ENCODE assay signal across 8 cellular contexts in the genomic region with DNA sequence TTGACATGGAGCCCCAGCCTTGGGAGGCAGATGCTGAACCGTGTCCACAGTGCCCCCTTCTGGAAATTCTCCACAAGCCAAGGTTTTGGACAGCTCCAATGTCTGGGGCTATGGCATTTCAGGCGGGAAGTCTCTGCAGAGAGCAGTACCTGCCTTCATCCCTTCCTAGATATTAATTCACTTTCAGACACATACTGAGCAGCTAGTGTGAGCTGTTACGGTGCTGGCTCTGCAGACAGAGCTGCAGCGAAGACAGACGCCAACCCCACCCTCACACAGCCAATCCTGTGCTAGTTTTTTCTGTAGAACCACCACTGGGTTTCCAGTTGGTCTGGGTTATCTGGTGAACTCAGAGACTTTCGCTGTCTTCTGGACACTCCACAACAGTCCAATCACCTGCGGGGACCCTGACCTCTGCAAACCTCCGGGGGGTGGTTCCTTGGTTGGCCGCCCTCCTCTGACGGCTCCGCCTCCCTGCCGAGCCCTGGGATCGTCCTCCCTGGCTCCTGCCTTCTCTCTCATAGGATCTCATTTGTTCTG. TPM values are rescaled to one million over a fixed set of nuclear protein-coding genes. Genes with fewer than 3 reads are reported as not detected.
DNase-seq lines count a peak whose midpoint lies in the region; ATAC-seq and TF ChIP-seq lines count a peak whose summit lies in the region.

No MANE protein-coding gene starts in this region.

- H3K9me2 ChIP-seq in neural cell (ENCODE audit: insufficient read depth, low read length): no peaks in the 10 kb centered on the region

- TF ChIP-seq EP300 in neural cell (conservative IDR thresholded peaks at IDR 0.05; ENCODE audit: poor library complexity, severe bottlenecking) (no peak), tibial nerve (IDR thresholded peaks at IDR 0.05) (no peak)

- H3K9me3 Mint-ChIP-seq in CD8-positive, alpha-beta memory T cell: no peaks in the 10 kb centered on the region

- H3K27ac ChIP-seq in CD8-positive, alpha-beta memory T cell (ENCODE audit: low read depth, low read length): no peak overlapping the region
- peak overlapping the region; percentile 14 for H3K27ac ChIP-seq in HUES48 (ENCODE audit: low read depth, low read length)
- no peak overlapping the region for H3K27ac ChIP-seq in neural cell (ENCODE audit: low read length)
- H3K27ac ChIP-seq in tibial nerve: no peak overlapping the region

- no peak for TF ChIP-seq RAD21 in neural cell (conservative IDR thresholded peaks at IDR 0.05)

- H2AFZ ChIP-seq in neural cell (ENCODE audit: low read depth, low read length): no peak overlapping the region

- no peak for TF ChIP-seq POLR2A in tibial nerve (IDR thresholded peaks at IDR 0.05)

- peaks cover 9% of the 10 kb centered on the region for H3K4me1 ChIP-seq in CD8-positive, alpha-beta memory T cell (ENCODE audit: insufficient read depth, low read length)
- peaks cover 5% of the 10 kb centered on the region; the same call in 1 of the 2 replicates for H3K4me1 ChIP-seq in HUES48 (ENCODE audit: control insufficient read depth, insufficient read depth, low read length)
- peaks cover 0 to 6% (median 0%) of the 10 kb centered on the region in 4 donors for H3K4me1 ChIP-seq in tibial nerve

- DNase-seq in CD8-positive, alpha-beta memory T cell: peak; percentile 35 to 81 (median 64)
- DNase-seq in activated T-cell treated with anti-CD3 and anti-CD28 coated beads, Interleukin-2, amount 50 U/mL, for 48 hours: peak; percentile 80 to 81
- peak; percentile 68 for DNase-seq in fibroblast of pulmonary artery (ENCODE audit: low read depth)
- DNase-seq in tibial nerve (ENCODE audit: low spot score in 2 of 2): peak in 1 of 2 donors; percentile 54

- H3K4me3 Mint-ChIP-seq in CD8-positive, alpha-beta memory T cell: no peak overlapping the region

- H3K4me3 ChIP-seq in CD8-positive, alpha-beta memory T cell (ENCODE audit: low read length): no peak overlapping the region
- H3K4me3 ChIP-seq in HUES48 (ENCODE audit: low read depth, low read length) (no peak overlapping the region), fibroblast of pulmonary artery (replicated peaks; ENCODE audit: low read depth, low read length) (no peak overlapping the region), neural cell (ENCODE audit: low read length) (no peak overlapping the region), tibial nerve (no peak overlapping the region)

- TF ChIP-seq CTCF in fibroblast of pulmonary artery (IDR thresholded peaks at IDR 0.05; ENCODE audit: low read length, missing control alignments) (peak; percentile 86), neural cell (IDR thresholded peaks at IDR 0.05; ENCODE audit: poor library complexity, severe bottlenecking) (peak; percentile 28), tibial nerve (IDR thresholded peaks at IDR 0.05) (peak; percentile 30 to 53 (median 51))

- no peaks in the 10 kb centered on the region for H4K20me1 ChIP-seq in neural cell (ENCODE audit: insufficient read depth)

- ATAC-seq in HG03521 (IDR thresholded peaks at IDR 0.05; ENCODE audit: unreplicated experiment): no peak

- no peaks in the 10 kb centered on the region for H3K9me3 ChIP-seq in CD8-positive, alpha-beta memory T cell (ENCODE audit: low read length)
- H3K9me3 ChIP-seq in HUES48 (ENCODE audit: control insufficient read depth, insufficient read depth, low read length): no peaks in the 10 kb centered on the region
- H3K9me3 ChIP-seq in neural cell (ENCODE audit: low read length): no peaks in the 10 kb centered on the region
- H3K9me3 ChIP-seq in tibial nerve: no peaks in the 10 kb centered on the region

- peaks cover 0 to 4% (median 3%) of the 10 kb centered on the region in 3 donors for H3K4me1 Mint-ChIP-seq in CD8-positive, alpha-beta memory T cell

- POLR2A ChIA-PET in CD8-positive, alpha-beta memory T cell (lab: Charles Lee): interaction anchor here (1.0 to 1.8 kb wide), 4 partner anchors 9 to 84 kb away, joined by 4 to 8 read pairs (median 6); partner anchors contain the start of genes CHKB, LMF2 and SCO2

- WGBS in tibial nerve, 2 donors: 23 to 26% methylated on average over 11 to 13 of the region's 13 CpGs

- H3F3A ChIP-seq in neural cell (ENCODE audit: insufficient read depth, low read length, poor library complexity, severe bottlenecking): no peaks in the 10 kb centered on the region

- peak overlapping the region in 1 of 8 donors; percentile 56 for H3K27ac Mint-ChIP-seq in CD8-positive, alpha-beta memory T cell

- H3K36me3 ChIP-seq in CD8-positive, alpha-beta memory T cell (ENCODE audit: insufficient read depth, low read length): no peaks in the 10 kb centered on the region
- H3K36me3 ChIP-seq in HUES48 (ENCODE audit: control insufficient read depth, insufficient read depth, low read length) (no peaks in the 10 kb centered on the region), neural cell (ENCODE audit: insufficient read depth, low read length) (no peaks in the 10 kb centered on the region), tibial nerve (peaks cover 0 to 13% (median 4%) of the 10 kb centered on the region in 3 donors)

- H3K27me3 ChIP-seq in CD8-positive, alpha-beta memory T cell (ENCODE audit: insufficient read depth, low read length, poor library complexity, severe bottlenecking): no peaks in the 10 kb centered on the region
- H3K27me3 ChIP-seq in HUES48 (ENCODE audit: control insufficient read depth, insufficient read depth, low read length): no peaks in the 10 kb centered on the region
- no peaks in the 10 kb centered on the region for H3K27me3 ChIP-seq in neural cell (ENCODE audit: insufficient read depth, low read depth, low read length)
- H3K27me3 ChIP-seq in tibial nerve: no peaks in the 10 kb centered on the region

- H3K4me2 ChIP-seq in neural cell (ENCODE audit: low read length): no peak overlapping the region

- H3K27me3 Mint-ChIP-seq in CD8-positive, alpha-beta memory T cell: no peaks in the 10 kb centered on the region

- CTCF ChIA-PET in CD8-positive, alpha-beta memory T cell (lab: Charles Lee): interaction anchor here (0.8 to 3.7 kb wide), 34 partner anchors 8 to 256 kb away, joined by 3 to 19 read pairs (median 4); partner anchors contain the start of genes HDAC10, LMF2, MIOX and NCAPH2

- H3K9ac ChIP-seq in HUES48 (ENCODE audit: low read depth, low read length): no peak overlapping the region
- H3K9ac ChIP-seq in neural cell (ENCODE audit: low read length): no peak overlapping the region

- H3K79me2 ChIP-seq in neural cell (replicated peaks; ENCODE audit: insufficient read depth, low read length): no peaks in the 10 kb centered on the region

- H3K36me3 Mint-ChIP-seq in CD8-positive, alpha-beta memory T cell: peaks cover 0 to 7% (median 0%) of the 10 kb centered on the region in 3 donors

TF ChIP-seq in PFSK-1, 5 proteins besides CTCF, POLR2A, EP300 and RAD21 (continues in another document):
- no peak for TF ChIP-seq SIN3A (IDR thresholded peaks at IDR 0.05; ENCODE audit: borderline replicate concordance, insufficient read depth, low read length)
- no peak for TF ChIP-seq POLR2AphosphoS5 (IDR thresholded peaks at IDR 0.05; ENCODE audit: low read depth, low read length)

TF ChIP-seq in neural cell, 6 proteins besides CTCF, POLR2A, EP300 and RAD21 (continues in another document):
- TF ChIP-seq MXI1 (conservative IDR thresholded peaks at IDR 0.05; ENCODE audit: poor library complexity, severe bottlenecking) (no peak), SMC3 (conservative IDR thresholded peaks at IDR 0.05; ENCODE audit: poor library complexity) (no peak)

RNA-seq across cellular contexts. Expression of gene LMF2, which starts 9.1 kb away (rescaled TPM):
- total RNA-seq in CD8-positive, alpha-beta memory T cell: 10 to 100 TPM; 88.6 to 89.4 TPM
- 33.6 TPM for polyA plus RNA-seq in CD8-positive, alpha-beta memory T cell
- polyA plus RNA-seq in PFSK-1 (2012; ENCODE audit: insufficient read length, low read depth): 69.4 TPM
- 76.5 and 85.2 TPM in 2 replicates for polyA plus RNA-seq in neural cell
- 17.8 and 19.0 TPM in 2 replicates for polyA minus RNA-seq in neural cell
- total RNA-seq in tibial nerve: 10 to 100 TPM; 53.7 to 85.2 (median 58.1) TPM

RNA-seq across cellular contexts. Expression of gene NCAPH2, which starts 9.6 kb away (rescaled TPM):
- 100 to 1,000 TPM; 155 to 165 TPM for total RNA-seq in CD8-positive, alpha-beta memory T cell
- 36.5 TPM for polyA plus RNA-seq in CD8-positive, alpha-beta memory T cell
- polyA plus RNA-seq in PFSK-1 (2012; ENCODE audit: insufficient read length, low read depth): 68.3 TPM
- polyA plus RNA-seq in neural cell: 76.8 and 81.1 TPM in 2 replicates
- polyA minus RNA-seq in neural cell: 39.8 and 45.8 TPM in 2 replicates
- total RNA-seq in tibial nerve: 10 to 100 TPM; 43.9 to 57.3 (median 45.0) TPM

RNA-seq across cellular contexts. Expression of gene MIOX, which starts 11.7 kb away (rescaled TPM):
- under 1 TPM in 1 of 2 experiments, not detected in 1; 0.31 TPM for total RNA-seq in CD8-positive, alpha-beta memory T cell
- polyA plus RNA-seq in CD8-positive, alpha-beta memory T cell: not detected
- 2.6 TPM for polyA plus RNA-seq in PFSK-1 (2012; ENCODE audit: insufficient read length, low read depth)
- not detected in 2 replicates for polyA plus RNA-seq in neural cell
- not detected in 2 replicates for polyA minus RNA-seq in neural cell
- total RNA-seq in tibial nerve: not detected

RNA-seq across cellular contexts. Expression of gene ADM2, which starts 17.0 kb away (rescaled TPM):
- 1 to 10 TPM; 3.4 to 3.5 TPM for total RNA-seq in CD8-positive, alpha-beta memory T cell
- polyA plus RNA-seq in CD8-positive, alpha-beta memory T cell: 0.24 TPM
- polyA plus RNA-seq in PFSK-1 (2012; ENCODE audit: insufficient read length, low read depth): 63.5 TPM
- not detected in 2 replicates for polyA plus RNA-seq in neural cell
- not detected in 2 replicates for polyA minus RNA-seq in neural cell
- total RNA-seq in tibial nerve: not detected

RNA-seq across cellular contexts. Expression of gene SBF1, which starts 23.6 kb away (rescaled TPM):
- total RNA-seq in CD8-positive, alpha-beta memory T cell: 100 to 1,000 TPM; 144 to 150 TPM
- polyA plus RNA-seq in CD8-positive, alpha-beta memory T cell: 43.8 TPM
- 77.8 TPM for polyA plus RNA-seq in PFSK-1 (2012; ENCODE audit: insufficient read length, low read depth)
- 58.9 and 90.1 TPM in 2 replicates for polyA plus RNA-seq in neural cell
- polyA minus RNA-seq in neural cell: 140 and 167 TPM in 2 replicates
- 10 to 100 TPM; 48.5 to 77.7 (median 68.3) TPM for total RNA-seq in tibial nerve

Comparison
In these comparisons a context has a peak if more than half of its experiments do, and no peak if none do; other contexts are left out.
1. CTCF ChIP-seq: peak in every context shown above with its lines; median percentile 86 in fibroblast of pulmonary artery; 51 in tibial nerve; 28 in neural cell.